Comparison of ENCODE assay signal across 3 cellular contexts in genomic region chr14:105505101-105505500, GRCh38.
TF ChIP-seq lines count a peak whose summit lies in the region.

No MANE protein-coding gene starts in this region.

TF ChIP-seq in SK-N-SH, 30 proteins besides CTCF, POLR2A, EP300 and RAD21:
- TF ChIP-seq YY1 (IDR thresholded peaks at IDR 0.05; ENCODE audit: low read depth) (no peak), CHD2 (IDR thresholded peaks at IDR 0.05; ENCODE audit: low read length, partially characterized antibody) (no peak), FOSL2 (IDR thresholded peaks at IDR 0.05; ENCODE audit: borderline replicate concordance, low read depth) (no peak), SIN3A (IDR thresholded peaks at IDR 0.05; ENCODE audit: borderline replicate concordance, low read depth, low read length) (no peak), NFIC (IDR thresholded peaks at IDR 0.05; ENCODE audit: borderline replicate concordance) (no peak), GABPA (IDR thresholded peaks at IDR 0.05; ENCODE audit: low read depth) (no peak), USF2 (IDR thresholded peaks at IDR 0.05; ENCODE audit: borderline replicate concordance, low read depth, low read length) (no peak), RFX5 (IDR thresholded peaks at IDR 0.05; ENCODE audit: low read length) (no peak), PBX3 (IDR thresholded peaks at IDR 0.05) (no peak), FOXM1 (IDR thresholded peaks at IDR 0.05; ENCODE audit: low read depth) (no peak), MEF2A (IDR thresholded peaks at IDR 0.05; ENCODE audit: borderline replicate concordance, low read depth) (no peak), TAF1 (IDR thresholded peaks at IDR 0.05; ENCODE audit: borderline replicate concordance, low read depth, low read length) (no peak), GATA2 (CRISPR knock-in tag; IDR thresholded peaks at IDR 0.05) (no peak), RCOR1 (IDR thresholded peaks at IDR 0.05; ENCODE audit: low read length) (no peak), JUND (IDR thresholded peaks at IDR 0.05) (no peak)
- TF ChIP-seq, protein P1, sequence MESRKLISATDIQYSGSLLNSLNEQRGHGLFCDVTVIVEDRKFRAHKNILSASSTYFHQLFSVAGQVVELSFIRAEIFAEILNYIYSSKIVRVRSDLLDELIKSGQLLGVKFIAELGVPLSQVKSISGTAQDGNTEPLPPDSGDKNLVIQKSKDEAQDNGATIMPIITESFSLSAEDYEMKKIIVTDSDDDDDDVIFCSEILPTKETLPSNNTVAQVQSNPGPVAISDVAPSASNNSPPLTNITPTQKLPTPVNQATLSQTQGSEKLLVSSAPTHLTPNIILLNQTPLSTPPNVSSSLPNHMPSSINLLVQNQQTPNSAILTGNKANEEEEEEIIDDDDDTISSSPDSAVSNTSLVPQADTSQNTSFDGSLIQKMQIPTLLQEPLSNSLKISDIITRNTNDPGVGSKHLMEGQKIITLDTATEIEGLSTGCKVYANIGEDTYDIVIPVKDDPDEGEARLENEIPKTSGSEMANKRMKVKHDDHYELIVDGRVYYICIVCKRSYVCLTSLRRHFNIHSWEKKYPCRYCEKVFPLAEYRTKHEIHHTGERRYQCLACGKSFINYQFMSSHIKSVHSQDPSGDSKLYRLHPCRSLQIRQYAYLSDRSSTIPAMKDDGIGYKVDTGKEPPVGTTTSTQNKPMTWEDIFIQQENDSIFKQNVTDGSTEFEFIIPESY (IDR thresholded peaks at IDR 0.05; ENCODE audit: borderline replicate concordance, low read depth), result no peak
- TF ChIP-seq, protein P2, sequence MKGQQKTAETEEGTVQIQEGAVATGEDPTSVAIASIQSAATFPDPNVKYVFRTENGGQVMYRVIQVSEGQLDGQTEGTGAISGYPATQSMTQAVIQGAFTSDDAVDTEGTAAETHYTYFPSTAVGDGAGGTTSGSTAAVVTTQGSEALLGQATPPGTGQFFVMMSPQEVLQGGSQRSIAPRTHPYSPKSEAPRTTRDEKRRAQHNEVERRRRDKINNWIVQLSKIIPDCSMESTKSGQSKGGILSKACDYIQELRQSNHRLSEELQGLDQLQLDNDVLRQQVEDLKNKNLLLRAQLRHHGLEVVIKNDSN (IDR thresholded peaks at IDR 0.05; ENCODE audit: borderline replicate concordance, low read depth), result no peak

TF ChIP-seq in SK-N-SH treated with all-trans-retinoic acid at 6 μM for 48 hours, 23 proteins besides CTCF, POLR2A, EP300 and RAD21:
- no peak for TF ChIP-seq ZFP30 (CRISPR knock-in tag; IDR thresholded peaks at IDR 0.05)
- no peak for TF ChIP-seq TSHZ2 (CRISPR knock-in tag; IDR thresholded peaks at IDR 0.05)
- TF ChIP-seq ZNF8 (CRISPR knock-in tag; IDR thresholded peaks at IDR 0.05), result no peak
- no peak for TF ChIP-seq ARNTL (CRISPR knock-in tag; IDR thresholded peaks at IDR 0.05; ENCODE audit: borderline replicate concordance, low read depth)
- TF ChIP-seq OSR1 (CRISPR knock-in tag; IDR thresholded peaks at IDR 0.05), result no peak
- no peak for TF ChIP-seq ZC3H10 (CRISPR knock-in tag; IDR thresholded peaks at IDR 0.05)
- no peak for TF ChIP-seq POU6F1 (CRISPR knock-in tag; IDR thresholded peaks at IDR 0.05; ENCODE audit: borderline replicate concordance, low read depth)
- no peak for TF ChIP-seq ESRRG (CRISPR knock-in tag; IDR thresholded peaks at IDR 0.05)
- no peak for TF ChIP-seq RARB (CRISPR knock-in tag; IDR thresholded peaks at IDR 0.05)
- no peak for TF ChIP-seq ISL1 (CRISPR knock-in tag; IDR thresholded peaks at IDR 0.05)
- TF ChIP-seq CSDC2 (CRISPR knock-in tag; IDR thresholded peaks at IDR 0.05), result no peak
- TF ChIP-seq BACH2 (CRISPR knock-in tag; IDR thresholded peaks at IDR 0.05; ENCODE audit: borderline replicate concordance), result no peak
- no peak for TF ChIP-seq PATZ1 (CRISPR knock-in tag; IDR thresholded peaks at IDR 0.05; ENCODE audit: borderline replicate concordance)
- TF ChIP-seq ZNF565 (CRISPR knock-in tag; conservative IDR thresholded peaks at IDR 0.05; ENCODE audit: low read depth), result no peak
- no peak for TF ChIP-seq SNAI2 (CRISPR knock-in tag; IDR thresholded peaks at IDR 0.05)
- TF ChIP-seq ZFP3 (CRISPR knock-in tag; IDR thresholded peaks at IDR 0.05), result no peak
- TF ChIP-seq TOX (CRISPR knock-in tag; IDR thresholded peaks at IDR 0.05; ENCODE audit: borderline replicate concordance), result no peak
- TF ChIP-seq ZNF70 (CRISPR knock-in tag; IDR thresholded peaks at IDR 0.05), result no peak

TF ChIP-seq in HepG2, 621 proteins besides CTCF, POLR2A, EP300 and RAD21:
- TF ChIP-seq ZNF713 (CRISPR knock-in tag; IDR thresholded peaks at IDR 0.05) (no peak), PLRG1 (conservative IDR thresholded peaks at IDR 0.05) (no peak), ZFY (CRISPR knock-in tag; IDR thresholded peaks at IDR 0.05) (no peak), POGZ (CRISPR knock-in tag; IDR thresholded peaks at IDR 0.05) (no peak), ARHGAP35 (CRISPR knock-in tag; IDR thresholded peaks at IDR 0.05; ENCODE audit: borderline replicate concordance) (no peak), TOE1 (CRISPR knock-in tag; IDR thresholded peaks at IDR 0.05) (no peak), YEATS4 (CRISPR knock-in tag; IDR thresholded peaks at IDR 0.05; ENCODE audit: borderline replicate concordance) (no peak), KDM4B (CRISPR knock-in tag; IDR thresholded peaks at IDR 0.05) (no peak)
- TF ChIP-seq, protein P3, sequence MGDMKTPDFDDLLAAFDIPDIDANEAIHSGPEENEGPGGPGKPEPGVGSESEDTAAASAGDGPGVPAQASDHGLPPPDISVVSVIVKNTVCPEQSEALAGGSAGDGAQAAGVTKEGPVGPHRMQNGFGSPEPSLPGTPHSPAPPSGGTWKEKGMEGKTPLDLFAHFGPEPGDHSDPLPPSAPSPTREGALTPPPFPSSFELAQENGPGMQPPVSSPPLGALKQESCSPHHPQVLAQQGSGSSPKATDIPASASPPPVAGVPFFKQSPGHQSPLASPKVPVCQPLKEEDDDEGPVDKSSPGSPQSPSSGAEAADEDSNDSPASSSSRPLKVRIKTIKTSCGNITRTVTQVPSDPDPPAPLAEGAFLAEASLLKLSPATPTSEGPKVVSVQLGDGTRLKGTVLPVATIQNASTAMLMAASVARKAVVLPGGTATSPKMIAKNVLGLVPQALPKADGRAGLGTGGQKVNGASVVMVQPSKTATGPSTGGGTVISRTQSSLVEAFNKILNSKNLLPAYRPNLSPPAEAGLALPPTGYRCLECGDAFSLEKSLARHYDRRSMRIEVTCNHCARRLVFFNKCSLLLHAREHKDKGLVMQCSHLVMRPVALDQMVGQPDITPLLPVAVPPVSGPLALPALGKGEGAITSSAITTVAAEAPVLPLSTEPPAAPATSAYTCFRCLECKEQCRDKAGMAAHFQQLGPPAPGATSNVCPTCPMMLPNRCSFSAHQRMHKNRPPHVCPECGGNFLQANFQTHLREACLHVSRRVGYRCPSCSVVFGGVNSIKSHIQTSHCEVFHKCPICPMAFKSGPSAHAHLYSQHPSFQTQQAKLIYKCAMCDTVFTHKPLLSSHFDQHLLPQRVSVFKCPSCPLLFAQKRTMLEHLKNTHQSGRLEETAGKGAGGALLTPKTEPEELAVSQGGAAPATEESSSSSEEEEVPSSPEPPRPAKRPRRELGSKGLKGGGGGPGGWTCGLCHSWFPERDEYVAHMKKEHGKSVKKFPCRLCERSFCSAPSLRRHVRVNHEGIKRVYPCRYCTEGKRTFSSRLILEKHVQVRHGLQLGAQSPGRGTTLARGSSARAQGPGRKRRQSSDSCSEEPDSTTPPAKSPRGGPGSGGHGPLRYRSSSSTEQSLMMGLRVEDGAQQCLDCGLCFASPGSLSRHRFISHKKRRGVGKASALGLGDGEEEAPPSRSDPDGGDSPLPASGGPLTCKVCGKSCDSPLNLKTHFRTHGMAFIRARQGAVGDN (CRISPR knock-in tag; IDR thresholded peaks at IDR 0.05), result no peak
TF ChIP-seq in HepG2: peak in this region for 0.
